In the genomic region with DNA sequence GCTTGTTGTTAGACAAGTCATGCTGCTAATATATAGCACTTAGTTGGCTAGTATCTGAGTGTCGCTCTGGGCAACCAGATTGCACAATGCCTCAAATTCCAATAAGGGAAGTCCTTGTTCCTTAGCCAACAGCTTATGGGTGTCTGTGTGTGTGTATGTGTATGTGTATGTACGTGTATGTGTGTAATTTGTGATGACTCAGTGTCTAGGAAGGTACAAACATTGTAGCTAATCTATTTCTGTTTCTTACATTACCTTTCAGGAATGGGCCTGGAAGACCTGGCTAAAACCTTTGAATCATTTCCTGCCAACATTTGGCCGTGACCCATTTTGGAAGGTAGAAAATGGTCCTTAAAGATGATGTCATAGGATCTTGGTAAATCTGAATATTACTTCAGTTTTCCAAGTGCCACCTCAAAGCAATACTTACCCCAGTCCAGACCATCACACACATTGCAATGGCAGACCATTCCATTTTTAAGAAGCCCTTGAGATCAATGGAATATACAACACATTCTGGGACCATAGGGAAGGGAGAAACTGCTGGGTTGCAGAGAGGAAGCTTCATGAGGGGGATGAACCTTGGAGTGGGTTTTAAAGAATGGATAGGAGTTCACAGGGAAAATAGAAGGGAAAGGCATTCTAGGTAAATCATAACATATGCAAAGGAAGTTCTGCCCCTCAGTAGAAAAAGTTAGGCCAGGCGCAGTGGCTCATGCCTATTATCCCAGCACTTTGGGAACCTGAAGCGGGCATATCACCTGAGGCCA, we compare ENCODE assay signal across 8 cellular contexts. TPM values are rescaled to one million over a fixed set of nuclear protein-coding genes. Genes with fewer than 3 reads are reported as not detected.
DNase-seq lines count a peak whose midpoint lies in the region; ATAC-seq and TF ChIP-seq lines count a peak whose summit lies in the region.

No MANE protein-coding gene starts in this region.

- no peak overlapping the region for H3K4me3 ChIP-seq in HFF-Myc (replicated peaks; ENCODE audit: low read depth, low read length)

- ATAC-seq in HG03354 (IDR thresholded peaks at IDR 0.05; ENCODE audit: poor library complexity, severe bottlenecking, unreplicated experiment): no peak

- no peak for TF ChIP-seq CTCF in HFF-Myc (IDR thresholded peaks at IDR 0.05; ENCODE audit: low read depth, low read length, missing control alignments)

- DNase-seq in HFF-Myc (ENCODE audit: extremely low read depth, low read depth) (peak; percentile 90), SW480 (ENCODE audit: low spot score) (peak; percentile 54), glomerular endothelial cell (ENCODE audit: extremely low read depth, low read depth, low spot score) (peak; percentile 98), renal cortical epithelial cell (ENCODE audit: low read depth) (peak; percentile 100), DMS 273 treated with DMSO at 0.1 percent for 48 hours (lab: John Stamatoyannopoulos, UW) (no peak)
- DNase-seq in stimulated activated CD8-positive, alpha-beta memory T cell treated with anti-CD3 and anti-CD28 coated beads, Interleukin-4, amount 100 ng/mL, for 48 hours: no peak
- no peak for DNase-seq in effector CD8-positive, alpha-beta T cell (lab: John Stamatoyannopoulos, UW)

RNA-seq across cellular contexts. Expression of gene NEDD9, which starts 25.1 kb away (rescaled TPM):
- total RNA-seq in glomerular endothelial cell (87.6 and 149 TPM in 2 replicates), renal cortical epithelial cell (86.7 and 131 TPM in 2 replicates)

Comparison
In these comparisons a context has a peak if more than half of its experiments do, and no peak if none do; other contexts are left out.
1. DNase-seq: peak in HFF-Myc (single experiment), SW480 (single experiment), glomerular endothelial cell (single experiment) and renal cortical epithelial cell (single experiment); none in stimulated activated CD8-positive, alpha-beta memory T cell treated with anti-CD3 and anti-CD28 coated beads, Interleukin-4, amount 100 ng/mL, for 48 hours (single experiment), DMS 273 treated with DMSO at 0.1 percent for 48 hours (single experiment) and effector CD8-positive, alpha-beta T cell (single experiment).